Comparison of ENCODE assay signal across 10 cellular contexts in genomic region chr13:78601124-78601885, GRCh38. TPM values are rescaled to one million over a fixed set of nuclear protein-coding genes. Genes with fewer than 3 reads are reported as not detected.
DNase-seq lines count a peak whose midpoint lies in the region; ATAC-seq, FAIRE-seq and TF ChIP-seq lines count a peak whose summit lies in the region.
"Had no signal": no experiment of that assay in that cellular context is flagged by ENCODE, and none has a peak within 500 bp of the region (broad histone marks: within the 10 kb centered on the region; RNA-seq: fewer than 3 reads in every experiment).

No MANE protein-coding gene starts in this region.

- no peaks in the 10 kb centered on the region for H3K79me2 ChIP-seq in keratinocyte (ENCODE audit: control insufficient read depth, insufficient read depth, low read length)

- no peaks in the 10 kb centered on the region for H3K36me3 Mint-ChIP-seq in activated naive CD8-positive, alpha-beta T cell

- peak in 1 of 8 donors; percentile 19 for ATAC-seq in heart right ventricle
- no peak for ATAC-seq in left cardiac atrium
- no peak for ATAC-seq in thoracic aorta (ENCODE audit: insufficient number of reproducible peaks, low FRiP score, low read depth)

- no peak overlapping the region for H3K27ac Mint-ChIP-seq in activated naive CD8-positive, alpha-beta T cell

- H3K9me3 ChIP-seq in heart right ventricle (no peaks in the 10 kb centered on the region), keratinocyte (ENCODE audit: control insufficient read depth, low read depth, low read length) (peaks cover 2% of the 10 kb centered on the region), thoracic aorta (no peaks in the 10 kb centered on the region)

- peak overlapping the region; percentile 65 for H3K4me3 Mint-ChIP-seq in activated naive CD8-positive, alpha-beta T cell

- no peak for FAIRE-seq in keratinocyte (lab: Jason Lieb, UNC)
- FAIRE-seq: RCC 7860 had no signal

- no peaks in the 10 kb centered on the region for H3K36me3 ChIP-seq in heart right ventricle
- no peaks in the 10 kb centered on the region for H3K36me3 ChIP-seq in keratinocyte (ENCODE audit: control insufficient read depth in 2 of 2, extremely low read depth in 1 of 2, insufficient read depth in 2 of 2, low read length in 2 of 2)
- H3K36me3 ChIP-seq in thoracic aorta, result no peaks in the 10 kb centered on the region

- H3K9ac ChIP-seq in keratinocyte (ENCODE audit: control insufficient read depth, extremely low read depth, insufficient read depth, low read length), result no peak overlapping the region

- no peak for DNase-seq in heart right ventricle
- DNase-seq in left cardiac atrium, result no peak
- no peak for DNase-seq in keratinocyte (ENCODE audit: low read depth, low spot score)
- no peak for DNase-seq in thoracic aorta (ENCODE audit: low spot score)
- no peak for DNase-seq in AML-193 (lab: John Stamatoyannopoulos, UW)
- no peak for DNase-seq in central memory CD4-positive, alpha-beta T cell
- DNase-seq in LoVo (ENCODE audit: low spot score), result no peak
- DNase-seq: hippocampal formation had no signal

- H3K27ac ChIP-seq in heart right ventricle, result no peak overlapping the region
- no peak overlapping the region for H3K27ac ChIP-seq in keratinocyte (ENCODE audit: control insufficient read depth, insufficient read depth, low read length)
- H3K27ac ChIP-seq in thoracic aorta, result no peak overlapping the region

- TF ChIP-seq CTCF in heart right ventricle (IDR thresholded peaks at IDR 0.05) (no peak), keratinocyte (optimal IDR thresholded peaks at IDR 0.05 in 1 of 3, IDR thresholded peaks at IDR 0.05 in 1 of 3, conservative IDR thresholded peaks at IDR 0.05 in 1 of 3; ENCODE audit: extremely low read depth in 1 of 3, insufficient read depth in 2 of 3, low read length in 3 of 3) (no peak), thoracic aorta (IDR thresholded peaks at IDR 0.05) (no peak)

- peaks cover 4 to 43% (median 27%) of the 10 kb centered on the region in 9 donors for H3K4me1 ChIP-seq in heart right ventricle
- H3K4me1 ChIP-seq in keratinocyte (ENCODE audit: control insufficient read depth, extremely low read depth, insufficient read depth, low read length), result peaks cover 3% of the 10 kb centered on the region
- H3K4me1 ChIP-seq in thoracic aorta (ENCODE audit: control insufficient read depth in 1 of 2, low read depth in 2 of 2), result peaks cover 20 to 21% of the 10 kb centered on the region in 2 donors

- no peak overlapping the region for H3K4me2 ChIP-seq in keratinocyte (ENCODE audit: control insufficient read depth, extremely low read depth, insufficient read depth, low read depth, low read length)

- peak overlapping the region; percentile 22 for H2AFZ ChIP-seq in keratinocyte (ENCODE audit: control insufficient read depth, low read length)

- H3K4me3 ChIP-seq in heart right ventricle, result peak overlapping the region in 7 of 10 donors; percentile 15 to 35 (median 26)
- no peak overlapping the region for H3K4me3 ChIP-seq in keratinocyte (ENCODE audit: control insufficient read depth in 2 of 3, extremely low read depth in 1 of 3, insufficient read depth in 2 of 3, low read depth in 1 of 3, low read length in 3 of 3)
- H3K4me3 ChIP-seq in thoracic aorta, result peak overlapping the region; percentile 21

- no peaks in the 10 kb centered on the region for H3K9me1 ChIP-seq in keratinocyte (ENCODE audit: control insufficient read depth, extremely low read depth, insufficient read depth, low read length)

- H3K4me1 Mint-ChIP-seq in activated naive CD8-positive, alpha-beta T cell (ENCODE audit: low read depth), result peaks cover 32% of the 10 kb centered on the region

- 2 to 4% methylated on average over 61 of the region's 61 CpGs for WGBS in heart right ventricle, 2 donors

- intact Hi-C loops in heart right ventricle (cut with DNase I), result loop anchor here in 1 of 10 donors (10.0 kb wide), 1 partner anchor 53 kb away; the partner anchor contains the start of gene OBI1
- intact Hi-C loops in left cardiac atrium (cut with DNase I), result no loop called here

- H3K9me3 Mint-ChIP-seq in activated naive CD8-positive, alpha-beta T cell (ENCODE audit: low read depth), result no peaks in the 10 kb centered on the region

- dilution Hi-C loops in keratinocyte (cut with MboI; ENCODE audit: extremely low pct_ligation_motif_present, low sequenced_read_pairs), result no loop called here

- peaks cover 53 to 96% (median 95%) of the 10 kb centered on the region in 7 donors for H3K27me3 ChIP-seq in heart right ventricle
- peaks cover 95% of the 10 kb centered on the region for H3K27me3 ChIP-seq in keratinocyte (ENCODE audit: control insufficient read depth, extremely low read depth, insufficient read depth, low read length)
- H3K27me3 ChIP-seq in thoracic aorta (replicated peaks; ENCODE audit: insufficient read depth), result peaks cover 60% of the 10 kb centered on the region

- no peaks in the 10 kb centered on the region for H4K20me1 ChIP-seq in keratinocyte (ENCODE audit: control insufficient read depth, extremely low read depth, insufficient read depth, low read length)

- H3K27me3 Mint-ChIP-seq in activated naive CD8-positive, alpha-beta T cell, result peaks cover 54% of the 10 kb centered on the region

RNA-seq across cellular contexts. Expression of gene POU4F1, which starts 2.0 kb away (rescaled TPM):
- total RNA-seq in heart right ventricle (under 1 TPM in 1 of 10 donors, not detected in 9; 0.09 TPM), left cardiac atrium (not detected), thoracic aorta (1 to 10 TPM in 1 of 2 donors, not detected in 1; 1.1 TPM)
- polyA plus RNA-seq in heart right ventricle (under 1 TPM in 1 of 2 donors, not detected in 1; 0.01 TPM), keratinocyte (not detected in 3 replicates)
- not detected for polyA plus RNA-seq in keratinocyte (2011; ENCODE audit: low read depth)
- not detected in 2 replicates for polyA plus RNA-seq in keratinocyte (2011; cell fraction: cytosol; rRNA removed)
- polyA plus RNA-seq in keratinocyte (2011; cell fraction: nucleus; rRNA removed), result 0.03 TPM in 1 of 2 replicates, not detected in the other
- polyA plus RNA-seq in keratinocyte (2012; ENCODE audit: low replicate concordance), result 0.04 TPM in 1 of 2 replicates, not detected in the other
- not detected in 3 replicates for polyA minus RNA-seq in keratinocyte
- polyA minus RNA-seq in keratinocyte (2011; cell fraction: cytosol; rRNA and poly(A)+ RNA removed), result not detected
- polyA minus RNA-seq in keratinocyte (2011; cell fraction: nucleus; rRNA and poly(A)+ RNA removed), result not detected in 2 replicates

RNA-seq across cellular contexts. Expression of gene OBI1, which starts 57.6 kb away (rescaled TPM):
- 10 to 100 TPM in 4 of 10 donors, 1 to 10 TPM in 6; 6.2 to 12.3 (median 9.6) TPM for total RNA-seq in heart right ventricle
- 1 to 10 TPM; 2.8 to 4.4 TPM for polyA plus RNA-seq in heart right ventricle
- total RNA-seq in left cardiac atrium, result 1 to 10 TPM; 8.4 to 8.9 TPM
- polyA plus RNA-seq in keratinocyte, result 8.8 to 14.4 TPM (median 8.9 TPM) in 3 replicates
- 8.0 TPM for polyA plus RNA-seq in keratinocyte (2011; ENCODE audit: low read depth)
- 4.4 and 8.2 TPM in 2 replicates for polyA plus RNA-seq in keratinocyte (2011; cell fraction: cytosol; rRNA removed)
- 8.2 and 12.0 TPM in 2 replicates for polyA plus RNA-seq in keratinocyte (2011; cell fraction: nucleus; rRNA removed)
- polyA plus RNA-seq in keratinocyte (2012; ENCODE audit: low replicate concordance), result 5.8 and 10.1 TPM in 2 replicates
- 4.0 to 12.9 TPM (median 6.4 TPM) in 3 replicates for polyA minus RNA-seq in keratinocyte
- 6.9 TPM for polyA minus RNA-seq in keratinocyte (2011; cell fraction: cytosol; rRNA and poly(A)+ RNA removed)
- 7.8 and 13.9 TPM in 2 replicates for polyA minus RNA-seq in keratinocyte (2011; cell fraction: nucleus; rRNA and poly(A)+ RNA removed)
- total RNA-seq in thoracic aorta, result 10 to 100 TPM in 1 of 2 donors, 1 to 10 TPM in 1; 9.3 to 10.2 TPM

Comparison
In these comparisons a context has a peak if more than half of its experiments do, and no peak if none do; other contexts are left out.
1. H3K4me3 ChIP-seq: peak in heart right ventricle (7 of 10) and thoracic aorta (single experiment); none in keratinocyte (0 of 3).